15 cellular contexts compared by ENCODE assay signal in genomic region chr14:61573321-61573720, GRCh38.
A peak's percentile ranks its signal among the peaks of the same experiment; 100 is the strongest.
DNase-seq lines count a peak whose midpoint lies in the region; TF ChIP-seq lines count a peak whose summit lies in the region.
"Had no signal": no experiment of that assay in that cellular context is flagged by ENCODE, and none has a peak within 500 bp of the region (broad histone marks: within the 10 kb centered on the region; RNA-seq: fewer than 3 reads in every experiment).

No MANE protein-coding gene starts in this region.

- H3K36me3 Mint-ChIP-seq in activated CD4-positive, alpha-beta memory T cell treated with anti-CD3 and anti-CD28 coated beads for 36 hours: no peaks in the 10 kb centered on the region
- H3K36me3 Mint-ChIP-seq in activated CD4-positive, alpha-beta memory T cell treated with anti-CD3 and anti-CD28 coated beads, Interleukin-2, amount 10 ng/mL, durations not matched to agents 7 days and 5 days (ENCODE audit: low read depth): peaks cover 6% of the 10 kb centered on the region
- H3K36me3 Mint-ChIP-seq: mesothelial cell of epicardium had no signal

- TF ChIP-seq CTCF in RWPE1 (conservative IDR thresholded peaks at IDR 0.05; ENCODE audit: low read depth) (no peak), fibroblast of lung (conservative IDR thresholded peaks at IDR 0.05 in 1 of 2, IDR thresholded peaks at IDR 0.05 in 1 of 2; ENCODE audit: low read depth in 1 of 2, low read length in 2 of 2) (no peak)

- in situ Hi-C loops in G401 (cut with HindIII; ENCODE audit: low sequenced_read_pairs): no loop called here

- no peak for DNase-seq in activated CD4-positive, alpha-beta memory T cell treated with anti-CD3 and anti-CD28 coated beads for 36 hours
- DNase-seq in activated CD4-positive, alpha-beta memory T cell treated with anti-CD3 and anti-CD28 coated beads, Interleukin-2, amount 10 ng/mL, durations not matched to agents 7 days and 5 days: no peak
- no peak for DNase-seq in RWPE1 (ENCODE audit: low spot score)
- peak in 1 of 2 donors; percentile 68 for DNase-seq in fibroblast of lung (ENCODE audit: low read depth in 2 of 2)
- DNase-seq in kidney glomerular epithelial cell (lab: John Stamatoyannopoulos, UW): no peak
- no peak for DNase-seq in NCI-H226
- DNase-seq in G401 (ENCODE audit: low spot score): no peak
- DNase-seq: NCI-H1417, NCI-H446, substantia nigra had no signal

- H3K27me3 ChIP-seq in fibroblast of lung (ENCODE audit: control insufficient read depth, insufficient read depth, low read length) (no peaks in the 10 kb centered on the region), skeletal muscle satellite cell (ENCODE audit: control insufficient read depth, insufficient read depth, low read length) (no peaks in the 10 kb centered on the region)

- H3K27ac ChIP-seq in RWPE1: peak overlapping the region; percentile 96
- H3K27ac ChIP-seq in fibroblast of lung (ENCODE audit: insufficient read depth, low read length): peak overlapping the region; percentile 67
- H3K27ac ChIP-seq: parathyroid adenoma, SK-N-MC had no signal

- H3K9me3 ChIP-seq in fibroblast of lung (ENCODE audit: control insufficient read depth, insufficient read depth, low read depth, low read length) (no peaks in the 10 kb centered on the region), skeletal muscle satellite cell (replicated peaks; ENCODE audit: low read length) (no peaks in the 10 kb centered on the region)

- peak overlapping the region; percentile 49 for H3K27ac Mint-ChIP-seq in activated CD4-positive, alpha-beta memory T cell treated with anti-CD3 and anti-CD28 coated beads for 36 hours
- H3K27ac Mint-ChIP-seq in activated CD4-positive, alpha-beta memory T cell treated with anti-CD3 and anti-CD28 coated beads, Interleukin-2, amount 10 ng/mL, durations not matched to agents 7 days and 5 days: no peak overlapping the region
- H3K27ac Mint-ChIP-seq: mesothelial cell of epicardium had no signal

- H3K36me3 ChIP-seq in fibroblast of lung (ENCODE audit: control insufficient read depth, insufficient read depth, low read length) (no peaks in the 10 kb centered on the region), skeletal muscle satellite cell (ENCODE audit: insufficient read depth, low read length) (no peaks in the 10 kb centered on the region)

- no peak overlapping the region for H2AFZ ChIP-seq in fibroblast of lung (ENCODE audit: low read length)
- H2AFZ ChIP-seq: parathyroid adenoma had no signal

- POLR2A ChIA-PET in activated CD4-positive, alpha-beta memory T cell treated with anti-CD3 and anti-CD28 coated beads for 36 hours (lab: Charles Lee): no interaction called here
- POLR2A ChIA-PET in activated CD4-positive, alpha-beta memory T cell treated with anti-CD3 and anti-CD28 coated beads, Interleukin-2, amount 10 ng/mL, durations not matched to agents 7 days and 5 days (lab: Charles Lee): interaction anchor here (0.7 kb wide), 1 partner anchor 46 kb away, joined by 3 read pairs; no protein-coding TSS in a partner anchor
- POLR2A ChIA-PET in RWPE1 (lab: Yijun Ruan, JAX; ENCODE audit: low non-redundant PET): no interaction called here

- H3K4me3 ChIP-seq in fibroblast of lung (replicated peaks in 1 of 4; ENCODE audit: control extremely low read depth in 1 of 4, insufficient read depth in 1 of 4, low read depth in 3 of 4, low read length in 4 of 4) (no peak overlapping the region), skeletal muscle satellite cell (ENCODE audit: low read length) (peak overlapping the region; percentile 51)
- H3K4me3 ChIP-seq: SK-N-MC had no signal

- no peak overlapping the region for H3K9ac ChIP-seq in fibroblast of lung (ENCODE audit: insufficient read depth, low read length)
- H3K9ac ChIP-seq in skeletal muscle satellite cell (ENCODE audit: low read depth, low read length): peak overlapping the region; percentile 91
- H3K9ac ChIP-seq: parathyroid adenoma had no signal

- H4K20me1 ChIP-seq in fibroblast of lung (ENCODE audit: control insufficient read depth, extremely low read depth, insufficient read depth, low read length): no peaks in the 10 kb centered on the region

- H3K79me2 ChIP-seq in fibroblast of lung (ENCODE audit: control insufficient read depth, insufficient read depth, low read length): no peaks in the 10 kb centered on the region
- H3K79me2 ChIP-seq: parathyroid adenoma had no signal

- H3K9me3 Mint-ChIP-seq in activated CD4-positive, alpha-beta memory T cell treated with anti-CD3 and anti-CD28 coated beads for 36 hours: no peaks in the 10 kb centered on the region
- H3K9me3 Mint-ChIP-seq in activated CD4-positive, alpha-beta memory T cell treated with anti-CD3 and anti-CD28 coated beads, Interleukin-2, amount 10 ng/mL, durations not matched to agents 7 days and 5 days: no peaks in the 10 kb centered on the region
- H3K9me3 Mint-ChIP-seq: central memory CD8-positive, alpha-beta T cell; mesothelial cell of epicardium had no signal

- intact Hi-C loops in activated CD4-positive, alpha-beta memory T cell treated with anti-CD3 and anti-CD28 coated beads for 36 hours (cut with micrococcal nuclease): loop anchor here (1.0 kb wide), 1 partner anchor 21 kb away; no protein-coding TSS in a partner anchor

- H3K4me2 ChIP-seq in fibroblast of lung (ENCODE audit: extremely low read depth, insufficient read depth, low read length) (peak overlapping the region; percentile 28), skeletal muscle satellite cell (ENCODE audit: low read length) (peak overlapping the region; percentile 73)

- H3K4me1 ChIP-seq in fibroblast of lung (ENCODE audit: control insufficient read depth, extremely low read depth, insufficient read depth, low read length) (peaks cover 19% of the 10 kb centered on the region), skeletal muscle satellite cell (ENCODE audit: control insufficient read depth, insufficient read depth, low read length) (peaks cover 97% of the 10 kb centered on the region)

- no peaks in the 10 kb centered on the region for H3K27me3 Mint-ChIP-seq in activated CD4-positive, alpha-beta memory T cell treated with anti-CD3 and anti-CD28 coated beads for 36 hours
- H3K27me3 Mint-ChIP-seq in activated CD4-positive, alpha-beta memory T cell treated with anti-CD3 and anti-CD28 coated beads, Interleukin-2, amount 10 ng/mL, durations not matched to agents 7 days and 5 days: peaks cover 65% of the 10 kb centered on the region

- H3K4me3 Mint-ChIP-seq in activated CD4-positive, alpha-beta memory T cell treated with anti-CD3 and anti-CD28 coated beads for 36 hours: peak overlapping the region; percentile 7
- no peak overlapping the region for H3K4me3 Mint-ChIP-seq in activated CD4-positive, alpha-beta memory T cell treated with anti-CD3 and anti-CD28 coated beads, Interleukin-2, amount 10 ng/mL, durations not matched to agents 7 days and 5 days
- H3K4me3 Mint-ChIP-seq: central memory CD8-positive, alpha-beta T cell; mesothelial cell of epicardium had no signal

- H3K4me1 Mint-ChIP-seq in activated CD4-positive, alpha-beta memory T cell treated with anti-CD3 and anti-CD28 coated beads for 36 hours (ENCODE audit: low read depth): peaks cover 58% of the 10 kb centered on the region
- peaks cover 36% of the 10 kb centered on the region for H3K4me1 Mint-ChIP-seq in activated CD4-positive, alpha-beta memory T cell treated with anti-CD3 and anti-CD28 coated beads, Interleukin-2, amount 10 ng/mL, durations not matched to agents 7 days and 5 days

- CTCF ChIA-PET in activated CD4-positive, alpha-beta memory T cell treated with anti-CD3 and anti-CD28 coated beads for 36 hours (lab: Charles Lee): interaction anchor here (1.1 to 2.5 kb wide), 3 partner anchors 16 to 264 kb away, joined by 3 to 5 read pairs (median 3); no protein-coding TSS in a partner anchor
- CTCF ChIA-PET in activated CD4-positive, alpha-beta memory T cell treated with anti-CD3 and anti-CD28 coated beads, Interleukin-2, amount 10 ng/mL, durations not matched to agents 7 days and 5 days (lab: Charles Lee): no interaction called here
- CTCF ChIA-PET in RWPE1 (lab: Yijun Ruan, JAX): no interaction called here
